ENCODE assay signal across 30 cellular contexts in genomic region chr7:35889001-35889400, GRCh38.
"Had no signal": no experiment of that assay in that cellular context is flagged by ENCODE, and none has a peak within 500 bp of the region (broad histone marks: within the 10 kb centered on the region; RNA-seq: fewer than 3 reads in every experiment).

No MANE protein-coding gene starts in this region.

- H3K27ac Mint-ChIP-seq: activated CD4-positive, alpha-beta T cell treated with anti-CD3 and anti-CD28 coated beads for 36 hours; activated CD8-positive, alpha-beta memory T cell treated with anti-CD3 and anti-CD28 coated beads, Interleukin-2, amount 10 ng/mL, durations not matched to agents 7 days and 5 days; activated CD8-positive, alpha-beta T cell treated with anti-CD3 and anti-CD28 coated beads, Interleukin-2, amount 10 ng/mL, durations not matched to agents 7 days and 5 days; activated T-helper 2 cell treated with anti-CD3 and anti-CD28 coated beads, Interferon-gamma antibody, Interleukin-2, Interleukin-4, amounts not matched to agents 10 μg/mL and 5 μg/mL and 100 μg/mL, durations not matched to agents 14 hours and 24 hours and 36 hours; nephron; T-helper 2 cell treated with Interferon-gamma antibody and Interleukin-4, amounts not matched to agents 5 μg/mL and 100 μg/mL, for 36 hours had no signal

- H3K9ac ChIP-seq: parathyroid adenoma had no signal

- DNase-seq: activated CD4-positive, alpha-beta T cell treated with anti-CD3 and anti-CD28 coated beads for 36 hours; activated CD4-positive, CD25-positive, alpha-beta regulatory T cell; activated CD8-positive, alpha-beta memory T cell treated with anti-CD3 and anti-CD28 coated beads, Interleukin-2, amount 10 ng/mL, durations not matched to agents 7 days and 5 days; activated CD8-positive, alpha-beta T cell treated with anti-CD3 and anti-CD28 coated beads, Interleukin-2, amount 10 ng/mL, durations not matched to agents 7 days and 5 days; activated naive CD4-positive, alpha-beta T cell; activated T-cell treated with anti-CD3 and anti-CD28 coated beads, Interleukin-2, amount 50 U/mL, for 48 hours; amygdala; central memory CD4-positive, alpha-beta T cell; dermis blood vessel endothelial cell; effector CD4-positive, alpha-beta T cell; esophagus squamous epithelium; foreskin melanocyte; heart right ventricle; left lung; lower lobe of right lung; mesenchymal stem cell; nucleus accumbens; psoas muscle; sigmoid colon; small intestine; stimulated activated CD4-positive, alpha-beta T cell treated with anti-CD3 and anti-CD28 coated beads, Interleukin-4, amount 100 ng/mL, for 4 hours; stimulated activated CD8-positive, alpha-beta memory T cell treated with anti-CD3 and anti-CD28 coated beads, Interleukin-4, amount 100 ng/mL, for 48 hours; tibial artery had no signal

- H3K27me3 ChIP-seq: esophagus squamous epithelium, heart right ventricle, left lung, sigmoid colon, suprapubic skin, tibial artery had no signal

- H3K27ac ChIP-seq: epithelial cell of prostate, esophagus squamous epithelium, heart right ventricle, left lung, lower lobe of right lung, parathyroid adenoma, psoas muscle, sigmoid colon, suprapubic skin, tibial artery had no signal

- H3K4me3 Mint-ChIP-seq: activated CD4-positive, alpha-beta T cell treated with anti-CD3 and anti-CD28 coated beads for 36 hours; activated CD8-positive, alpha-beta memory T cell treated with anti-CD3 and anti-CD28 coated beads, Interleukin-2, amount 10 ng/mL, durations not matched to agents 7 days and 5 days; activated CD8-positive, alpha-beta T cell treated with anti-CD3 and anti-CD28 coated beads, Interleukin-2, amount 10 ng/mL, durations not matched to agents 7 days and 5 days; nephron; stimulated activated memory B cell treated with anti-CD40 and anti-IgM and Interleukin-4, amounts not matched to agents 10 μg/mL and 1 μg/mL and 100 μg/mL, for 72 hours; T-helper 2 cell treated with Interferon-gamma antibody and Interleukin-4, amounts not matched to agents 5 μg/mL and 100 μg/mL, for 36 hours had no signal

- H3K27me3 Mint-ChIP-seq: activated CD4-positive, alpha-beta T cell treated with anti-CD3 and anti-CD28 coated beads for 36 hours; activated CD8-positive, alpha-beta memory T cell treated with anti-CD3 and anti-CD28 coated beads, Interleukin-2, amount 10 ng/mL, durations not matched to agents 7 days and 5 days; stimulated activated memory B cell treated with anti-CD40 and anti-IgM and Interleukin-4, amounts not matched to agents 10 μg/mL and 1 μg/mL and 100 μg/mL, for 72 hours had no signal

- H3K9me3 ChIP-seq: esophagus squamous epithelium, heart right ventricle, left lung, lower lobe of right lung, psoas muscle, sigmoid colon, suprapubic skin, tibial artery had no signal

- H3K79me2 ChIP-seq: parathyroid adenoma had no signal

- H3K4me3 ChIP-seq: esophagus squamous epithelium, heart right ventricle, left lung, lower lobe of right lung, psoas muscle, sigmoid colon, suprapubic skin, tibial artery had no signal

- H3K4me1 ChIP-seq: left lung, lower lobe of right lung, parathyroid adenoma, psoas muscle, suprapubic skin, tibial artery had no signal

- H2AFZ ChIP-seq: parathyroid adenoma had no signal

- H3K9me3 Mint-ChIP-seq: activated T-helper 2 cell treated with anti-CD3 and anti-CD28 coated beads, Interferon-gamma antibody, Interleukin-2, Interleukin-4, amounts not matched to agents 10 μg/mL and 5 μg/mL and 100 μg/mL, durations not matched to agents 14 hours and 24 hours and 36 hours; nephron; stimulated activated memory B cell treated with anti-CD40 and anti-IgM and Interleukin-4, amounts not matched to agents 10 μg/mL and 1 μg/mL and 100 μg/mL, for 72 hours; T-helper 2 cell treated with Interferon-gamma antibody and Interleukin-4, amounts not matched to agents 5 μg/mL and 100 μg/mL, for 36 hours had no signal

- ATAC-seq: activated CD4-positive, alpha-beta T cell treated with anti-CD3 and anti-CD28 coated beads for 36 hours; activated CD8-positive, alpha-beta memory T cell treated with anti-CD3 and anti-CD28 coated beads, Interleukin-2, amount 10 ng/mL, durations not matched to agents 7 days and 5 days; activated CD8-positive, alpha-beta T cell treated with anti-CD3 and anti-CD28 coated beads, Interleukin-2, amount 10 ng/mL, durations not matched to agents 7 days and 5 days; heart right ventricle; left lung; lower lobe of right lung; psoas muscle; stimulated activated memory B cell treated with anti-CD40 and anti-IgM and Interleukin-4, amounts not matched to agents 10 μg/mL and 1 μg/mL and 100 μg/mL, for 72 hours had no signal
